In the genomic region with DNA sequence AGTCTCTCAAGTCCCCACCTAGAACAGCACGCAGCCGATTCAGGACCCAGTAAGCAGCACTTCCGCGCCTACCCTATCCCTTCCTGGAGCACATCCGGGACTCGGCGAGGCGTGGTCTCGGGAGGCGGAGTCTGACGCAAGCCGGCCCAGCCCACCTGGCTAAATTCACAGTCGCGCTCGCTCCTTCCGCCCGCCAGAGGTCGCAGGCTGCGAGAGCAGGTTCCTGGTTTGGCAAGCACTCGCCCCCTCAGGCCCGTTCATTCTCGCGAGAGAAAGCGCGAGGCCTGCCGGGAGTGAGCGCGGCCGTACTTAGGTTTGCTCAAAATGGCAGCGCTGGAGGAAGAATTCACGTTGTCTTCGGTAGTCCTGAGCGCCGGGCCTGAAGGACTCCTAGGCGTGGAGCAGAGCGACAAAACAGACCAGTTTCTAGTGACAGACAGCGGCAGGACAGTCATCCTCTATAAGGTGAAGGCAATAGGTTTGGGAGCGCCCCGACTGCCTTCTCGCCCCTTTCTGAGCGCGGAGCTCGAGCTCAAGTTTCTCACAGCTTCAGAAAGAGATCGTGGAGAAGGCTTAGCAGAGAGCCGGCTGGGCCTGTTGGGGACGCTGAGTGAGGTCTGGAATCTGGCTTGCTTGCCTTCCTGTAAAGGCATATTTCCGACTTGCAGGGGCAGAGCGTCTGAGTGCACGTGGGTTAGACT, we compare ENCODE assay signal across 1 cellular context.
TF ChIP-seq lines count a peak whose summit lies in the region.

A gene (plus strand): TSS at position 313 of the 701 bp plus-strand sequence. CDS start 12 bp downstream, at position 325.

TF ChIP-seq in H1, 55 proteins besides CTCF, POLR2A, EP300 and RAD21:
- TF ChIP-seq KDM1A (IDR thresholded peaks at IDR 0.05; ENCODE audit: borderline replicate concordance, low read length) (no peak), TEAD4 (IDR thresholded peaks at IDR 0.05; ENCODE audit: low read depth, low read length) (peak; percentile 58), CTBP2 (IDR thresholded peaks at IDR 0.05; ENCODE audit: borderline replicate concordance, insufficient read depth, insufficient read length, low read length) (no peak), SIX5 (IDR thresholded peaks at IDR 0.05; ENCODE audit: low read depth, low read length) (no peak), RFX5 (IDR thresholded peaks at IDR 0.05; ENCODE audit: borderline replicate concordance, low read depth, low read length) (no peak), TAF7 (optimal IDR thresholded peaks at IDR 0.05; ENCODE audit: borderline replicate concordance, low read depth, low read length) (peak; percentile 74), SP4 (IDR thresholded peaks at IDR 0.05; ENCODE audit: low read length) (peak; percentile 78), CBX8 (IDR thresholded peaks at IDR 0.05; ENCODE audit: borderline replicate concordance, low read depth, low read length) (no peak), SP2 (IDR thresholded peaks at IDR 0.05; ENCODE audit: low read length) (no peak), TBP (IDR thresholded peaks at IDR 0.05; ENCODE audit: low read depth, low read length) (peak; percentile 89), SIN3A (conservative IDR thresholded peaks at IDR 0.05 in 1 of 2, IDR thresholded peaks at IDR 0.05 in 1 of 2; ENCODE audit: low read depth in 1 of 2, low read length in 2 of 2) (peak; percentile 70 to 89; a peak in 2 of 4 replicates), SP1 (IDR thresholded peaks at IDR 0.05; ENCODE audit: low read depth, low read length) (peak; percentile 60; the same call in 1 of the 2 replicates), JUND (IDR thresholded peaks at IDR 0.05; ENCODE audit: low read length) (peak; percentile 66), GTF2F1 (IDR thresholded peaks at IDR 0.05; ENCODE audit: borderline replicate concordance, low read depth, low read length) (peak; percentile 64; the same call in 1 of the 2 replicates), BRCA1 (IDR thresholded peaks at IDR 0.05; ENCODE audit: low read depth, low read length) (peak; percentile 96), MAFK (IDR thresholded peaks at IDR 0.05; ENCODE audit: low read depth, low read length) (no peak), SIRT6 (IDR thresholded peaks at IDR 0.05; ENCODE audit: low read length) (no peak), GABPA (IDR thresholded peaks at IDR 0.05; ENCODE audit: borderline replicate concordance, insufficient read depth, low read length) (no peak), YY1 (IDR thresholded peaks at IDR 0.05; ENCODE audit: low read depth, low read length) (peak; percentile 98), BCL11A (IDR thresholded peaks at IDR 0.05; ENCODE audit: low read depth in 2 of 2, low read length in 2 of 2) (no peak), KDM5A (IDR thresholded peaks at IDR 0.05; ENCODE audit: low read length) (peak; percentile 92), NRF1 (IDR thresholded peaks at IDR 0.05; ENCODE audit: low read depth, low read length) (no peak), RXRA (IDR thresholded peaks at IDR 0.05; ENCODE audit: insufficient read depth, low read depth, low read length) (0 out of 2 replicates have a peak, but pooled peaks have one; percentile 47), CREB1 (IDR thresholded peaks at IDR 0.05) (peak; percentile 77), POLR2AphosphoS5 (IDR thresholded peaks at IDR 0.05; ENCODE audit: low read depth, low read length) (peak; percentile 91), RBBP5 (IDR thresholded peaks at IDR 0.05; ENCODE audit: borderline replicate concordance, low read depth, low read length) (0 out of 2 replicates have a peak, but pooled peaks have one; percentile 61), CHD1 (IDR thresholded peaks at IDR 0.05; ENCODE audit: low read depth, low read length) (no peak), SRF (IDR thresholded peaks at IDR 0.05; ENCODE audit: low read depth, low read length) (no peak), ASH2L (IDR thresholded peaks at IDR 0.05; ENCODE audit: low read length) (peak; percentile 92), NANOG (IDR thresholded peaks at IDR 0.05; ENCODE audit: insufficient read depth, low read depth, low read length, poor library complexity, severe bottlenecking) (no peak), BACH1 (IDR thresholded peaks at IDR 0.05; ENCODE audit: low read length) (no peak), TAF1 (IDR thresholded peaks at IDR 0.05; ENCODE audit: low read depth, low read length) (peak; percentile 95), TCF12 (IDR thresholded peaks at IDR 0.05; ENCODE audit: low read depth, low read length) (no peak), POU5F1 (IDR thresholded peaks at IDR 0.05; ENCODE audit: low read depth, low read length) (no peak), RNF2 (IDR thresholded peaks at IDR 0.05; ENCODE audit: borderline replicate concordance, low read depth, low read length, missing control alignments, poor library complexity, severe bottlenecking) (no peak), JUN (IDR thresholded peaks at IDR 0.05; ENCODE audit: low read depth, low read length) (no peak), ZNF274 (IDR thresholded peaks at IDR 0.05; ENCODE audit: borderline replicate concordance, extremely low read depth, low read length) (no peak), CEBPB (IDR thresholded peaks at IDR 0.05; ENCODE audit: low read depth, low read length) (peak; percentile 83), SUZ12 (IDR thresholded peaks at IDR 0.05; ENCODE audit: low read length) (no peak), KDM4A (IDR thresholded peaks at IDR 0.05; ENCODE audit: low read depth, low read length, severe bottlenecking) (peak; percentile 79), PHF8 (conservative IDR thresholded peaks at IDR 0.05; ENCODE audit: low read depth, low read length) (peak; percentile 84), CBX5 (IDR thresholded peaks at IDR 0.05; ENCODE audit: low read depth, low read length) (no peak), FOSL1 (IDR thresholded peaks at IDR 0.05; ENCODE audit: insufficient read depth, low read depth, low read length) (no peak), SAP30 (IDR thresholded peaks at IDR 0.05; ENCODE audit: insufficient read depth, insufficient replicate concordance, low read length) (peak; percentile 36), CHD2 (IDR thresholded peaks at IDR 0.05; ENCODE audit: low read length) (peak; percentile 99), HDAC6 (IDR thresholded peaks at IDR 0.05; ENCODE audit: low read depth, low read length) (no peak), EGR1 (IDR thresholded peaks at IDR 0.05; ENCODE audit: borderline replicate concordance, low read depth, low read length) (peak; percentile 76; the same call in 1 of the 2 replicates), EZH2 (IDR thresholded peaks at IDR 0.05; ENCODE audit: low read depth, low read length, severe bottlenecking) (no peak), HDAC2 (IDR thresholded peaks at IDR 0.05; ENCODE audit: borderline replicate concordance in 1 of 2, low read depth in 2 of 2, low read length in 2 of 2) (peak in 1 of 2 experiments; percentile 79; a peak in 2 of 4 replicates)
- TF ChIP-seq, protein P1, sequence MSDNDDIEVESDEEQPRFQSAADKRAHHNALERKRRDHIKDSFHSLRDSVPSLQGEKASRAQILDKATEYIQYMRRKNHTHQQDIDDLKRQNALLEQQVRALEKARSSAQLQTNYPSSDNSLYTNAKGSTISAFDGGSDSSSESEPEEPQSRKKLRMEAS (IDR thresholded peaks at IDR 0.05): peak; percentile 65
- TF ChIP-seq, protein P2, sequence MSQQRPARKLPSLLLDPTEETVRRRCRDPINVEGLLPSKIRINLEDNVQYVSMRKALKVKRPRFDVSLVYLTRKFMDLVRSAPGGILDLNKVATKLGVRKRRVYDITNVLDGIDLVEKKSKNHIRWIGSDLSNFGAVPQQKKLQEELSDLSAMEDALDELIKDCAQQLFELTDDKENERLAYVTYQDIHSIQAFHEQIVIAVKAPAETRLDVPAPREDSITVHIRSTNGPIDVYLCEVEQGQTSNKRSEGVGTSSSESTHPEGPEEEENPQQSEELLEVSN (IDR thresholded peaks at IDR 0.05): no peak; the same call in 1 of the 2 replicates
- TF ChIP-seq, protein P3, sequence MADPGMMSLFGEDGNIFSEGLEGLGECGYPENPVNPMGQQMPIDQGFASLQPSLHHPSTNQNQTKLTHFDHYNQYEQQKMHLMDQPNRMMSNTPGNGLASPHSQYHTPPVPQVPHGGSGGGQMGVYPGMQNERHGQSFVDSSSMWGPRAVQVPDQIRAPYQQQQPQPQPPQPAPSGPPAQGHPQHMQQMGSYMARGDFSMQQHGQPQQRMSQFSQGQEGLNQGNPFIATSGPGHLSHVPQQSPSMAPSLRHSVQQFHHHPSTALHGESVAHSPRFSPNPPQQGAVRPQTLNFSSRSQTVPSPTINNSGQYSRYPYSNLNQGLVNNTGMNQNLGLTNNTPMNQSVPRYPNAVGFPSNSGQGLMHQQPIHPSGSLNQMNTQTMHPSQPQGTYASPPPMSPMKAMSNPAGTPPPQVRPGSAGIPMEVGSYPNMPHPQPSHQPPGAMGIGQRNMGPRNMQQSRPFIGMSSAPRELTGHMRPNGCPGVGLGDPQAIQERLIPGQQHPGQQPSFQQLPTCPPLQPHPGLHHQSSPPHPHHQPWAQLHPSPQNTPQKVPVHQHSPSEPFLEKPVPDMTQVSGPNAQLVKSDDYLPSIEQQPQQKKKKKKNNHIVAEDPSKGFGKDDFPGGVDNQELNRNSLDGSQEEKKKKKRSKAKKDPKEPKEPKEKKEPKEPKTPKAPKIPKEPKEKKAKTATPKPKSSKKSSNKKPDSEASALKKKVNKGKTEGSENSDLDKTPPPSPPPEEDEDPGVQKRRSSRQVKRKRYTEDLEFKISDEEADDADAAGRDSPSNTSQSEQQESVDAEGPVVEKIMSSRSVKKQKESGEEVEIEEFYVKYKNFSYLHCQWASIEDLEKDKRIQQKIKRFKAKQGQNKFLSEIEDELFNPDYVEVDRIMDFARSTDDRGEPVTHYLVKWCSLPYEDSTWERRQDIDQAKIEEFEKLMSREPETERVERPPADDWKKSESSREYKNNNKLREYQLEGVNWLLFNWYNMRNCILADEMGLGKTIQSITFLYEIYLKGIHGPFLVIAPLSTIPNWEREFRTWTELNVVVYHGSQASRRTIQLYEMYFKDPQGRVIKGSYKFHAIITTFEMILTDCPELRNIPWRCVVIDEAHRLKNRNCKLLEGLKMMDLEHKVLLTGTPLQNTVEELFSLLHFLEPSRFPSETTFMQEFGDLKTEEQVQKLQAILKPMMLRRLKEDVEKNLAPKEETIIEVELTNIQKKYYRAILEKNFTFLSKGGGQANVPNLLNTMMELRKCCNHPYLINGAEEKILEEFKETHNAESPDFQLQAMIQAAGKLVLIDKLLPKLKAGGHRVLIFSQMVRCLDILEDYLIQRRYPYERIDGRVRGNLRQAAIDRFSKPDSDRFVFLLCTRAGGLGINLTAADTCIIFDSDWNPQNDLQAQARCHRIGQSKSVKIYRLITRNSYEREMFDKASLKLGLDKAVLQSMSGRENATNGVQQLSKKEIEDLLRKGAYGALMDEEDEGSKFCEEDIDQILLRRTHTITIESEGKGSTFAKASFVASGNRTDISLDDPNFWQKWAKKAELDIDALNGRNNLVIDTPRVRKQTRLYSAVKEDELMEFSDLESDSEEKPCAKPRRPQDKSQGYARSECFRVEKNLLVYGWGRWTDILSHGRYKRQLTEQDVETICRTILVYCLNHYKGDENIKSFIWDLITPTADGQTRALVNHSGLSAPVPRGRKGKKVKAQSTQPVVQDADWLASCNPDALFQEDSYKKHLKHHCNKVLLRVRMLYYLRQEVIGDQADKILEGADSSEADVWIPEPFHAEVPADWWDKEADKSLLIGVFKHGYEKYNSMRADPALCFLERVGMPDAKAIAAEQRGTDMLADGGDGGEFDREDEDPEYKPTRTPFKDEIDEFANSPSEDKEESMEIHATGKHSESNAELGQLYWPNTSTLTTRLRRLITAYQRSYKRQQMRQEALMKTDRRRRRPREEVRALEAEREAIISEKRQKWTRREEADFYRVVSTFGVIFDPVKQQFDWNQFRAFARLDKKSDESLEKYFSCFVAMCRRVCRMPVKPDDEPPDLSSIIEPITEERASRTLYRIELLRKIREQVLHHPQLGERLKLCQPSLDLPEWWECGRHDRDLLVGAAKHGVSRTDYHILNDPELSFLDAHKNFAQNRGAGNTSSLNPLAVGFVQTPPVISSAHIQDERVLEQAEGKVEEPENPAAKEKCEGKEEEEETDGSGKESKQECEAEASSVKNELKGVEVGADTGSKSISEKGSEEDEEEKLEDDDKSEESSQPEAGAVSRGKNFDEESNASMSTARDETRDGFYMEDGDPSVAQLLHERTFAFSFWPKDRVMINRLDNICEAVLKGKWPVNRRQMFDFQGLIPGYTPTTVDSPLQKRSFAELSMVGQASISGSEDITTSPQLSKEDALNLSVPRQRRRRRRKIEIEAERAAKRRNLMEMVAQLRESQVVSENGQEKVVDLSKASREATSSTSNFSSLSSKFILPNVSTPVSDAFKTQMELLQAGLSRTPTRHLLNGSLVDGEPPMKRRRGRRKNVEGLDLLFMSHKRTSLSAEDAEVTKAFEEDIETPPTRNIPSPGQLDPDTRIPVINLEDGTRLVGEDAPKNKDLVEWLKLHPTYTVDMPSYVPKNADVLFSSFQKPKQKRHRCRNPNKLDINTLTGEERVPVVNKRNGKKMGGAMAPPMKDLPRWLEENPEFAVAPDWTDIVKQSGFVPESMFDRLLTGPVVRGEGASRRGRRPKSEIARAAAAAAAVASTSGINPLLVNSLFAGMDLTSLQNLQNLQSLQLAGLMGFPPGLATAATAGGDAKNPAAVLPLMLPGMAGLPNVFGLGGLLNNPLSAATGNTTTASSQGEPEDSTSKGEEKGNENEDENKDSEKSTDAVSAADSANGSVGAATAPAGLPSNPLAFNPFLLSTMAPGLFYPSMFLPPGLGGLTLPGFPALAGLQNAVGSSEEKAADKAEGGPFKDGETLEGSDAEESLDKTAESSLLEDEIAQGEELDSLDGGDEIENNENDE (IDR thresholded peaks at IDR 0.05; ENCODE audit: insufficient replicate concordance, low read length): no peak
- TF ChIP-seq, protein P4, sequence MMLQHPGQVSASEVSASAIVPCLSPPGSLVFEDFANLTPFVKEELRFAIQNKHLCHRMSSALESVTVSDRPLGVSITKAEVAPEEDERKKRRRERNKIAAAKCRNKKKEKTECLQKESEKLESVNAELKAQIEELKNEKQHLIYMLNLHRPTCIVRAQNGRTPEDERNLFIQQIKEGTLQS (IDR thresholded peaks at IDR 0.05; ENCODE audit: insufficient read depth, low read depth, low read length): 0 out of 2 replicates have a peak, but pooled peaks have one; percentile 5
- TF ChIP-seq, protein P5, sequence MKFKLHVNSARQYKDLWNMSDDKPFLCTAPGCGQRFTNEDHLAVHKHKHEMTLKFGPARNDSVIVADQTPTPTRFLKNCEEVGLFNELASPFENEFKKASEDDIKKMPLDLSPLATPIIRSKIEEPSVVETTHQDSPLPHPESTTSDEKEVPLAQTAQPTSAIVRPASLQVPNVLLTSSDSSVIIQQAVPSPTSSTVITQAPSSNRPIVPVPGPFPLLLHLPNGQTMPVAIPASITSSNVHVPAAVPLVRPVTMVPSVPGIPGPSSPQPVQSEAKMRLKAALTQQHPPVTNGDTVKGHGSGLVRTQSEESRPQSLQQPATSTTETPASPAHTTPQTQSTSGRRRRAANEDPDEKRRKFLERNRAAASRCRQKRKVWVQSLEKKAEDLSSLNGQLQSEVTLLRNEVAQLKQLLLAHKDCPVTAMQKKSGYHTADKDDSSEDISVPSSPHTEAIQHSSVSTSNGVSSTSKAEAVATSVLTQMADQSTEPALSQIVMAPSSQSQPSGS (IDR thresholded peaks at IDR 0.05; ENCODE audit: low read length): peak; percentile 94
- TF ChIP-seq, protein P6, sequence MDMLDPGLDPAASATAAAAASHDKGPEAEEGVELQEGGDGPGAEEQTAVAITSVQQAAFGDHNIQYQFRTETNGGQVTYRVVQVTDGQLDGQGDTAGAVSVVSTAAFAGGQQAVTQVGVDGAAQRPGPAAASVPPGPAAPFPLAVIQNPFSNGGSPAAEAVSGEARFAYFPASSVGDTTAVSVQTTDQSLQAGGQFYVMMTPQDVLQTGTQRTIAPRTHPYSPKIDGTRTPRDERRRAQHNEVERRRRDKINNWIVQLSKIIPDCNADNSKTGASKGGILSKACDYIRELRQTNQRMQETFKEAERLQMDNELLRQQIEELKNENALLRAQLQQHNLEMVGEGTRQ (IDR thresholded peaks at IDR 0.05; ENCODE audit: low read length): no peak
TF ChIP-seq in H1: peak in this region for 27.
